Comparison of ENCODE assay signal across 27 cellular contexts in genomic region chr10:114560144-114560543, GRCh38.
"Had no signal": no experiment of that assay in that cellular context is flagged by ENCODE, and none has a peak within 500 bp of the region (broad histone marks: within the 10 kb centered on the region; RNA-seq: fewer than 3 reads in every experiment).

No MANE protein-coding gene starts in this region.

- H3K27ac ChIP-seq: adrenal gland, cardiac muscle cell, coronary artery had no signal

- H3K4me3 ChIP-seq: adrenal gland, body of pancreas, cardiac muscle cell, coronary artery, dorsolateral prefrontal cortex had no signal

- H3K9me3 ChIP-seq: adrenal gland had no signal

- DNase-seq: activated CD4-positive, alpha-beta memory T cell treated with anti-CD3 and anti-CD28 coated beads for 36 hours; activated CD4-positive, alpha-beta T cell treated with anti-CD3 and anti-CD28 coated beads for 36 hours; activated CD4-positive, alpha-beta T cell treated with anti-CD3 and anti-CD28 coated beads, Interleukin-2, amount 10 ng/mL, durations not matched to agents 24 days and 14 days; activated CD4-positive, CD25-positive, alpha-beta regulatory T cell; activated CD4-positive, CD25-positive, alpha-beta regulatory T cell treated with anti-CD3 and anti-CD28 coated beads, Interleukin-2, amount 50 U/mL, for 72 hours; activated CD8-positive, alpha-beta memory T cell treated with anti-CD3 and anti-CD28 coated beads, Interleukin-2, amount 10 ng/mL, durations not matched to agents 7 days and 5 days; activated CD8-positive, alpha-beta memory T cell treated with anti-CD3 and anti-CD28 coated beads, Interleukin-2, amount 50 U/mL, for 4 hours; activated CD8-positive, alpha-beta T cell treated with anti-CD3 and anti-CD28 coated beads, Interleukin-2, amount 10 ng/mL, durations not matched to agents 7 days and 5 days; activated effector memory CD4-positive, alpha-beta T cell treated with anti-CD3 and anti-CD28 coated beads, Interleukin-2, amount 50 U/mL, for 16 hours; activated naive CD4-positive, alpha-beta T cell treated with anti-CD3 and anti-CD28 coated beads for 36 hours; activated naive CD8-positive, alpha-beta T cell treated with anti-CD3 and anti-CD28 coated beads for 36 hours; activated naive CD8-positive, alpha-beta T cell treated with anti-CD3 and anti-CD28 coated beads, Interleukin-2, amount 50 U/mL, for 24 hours; activated T-cell treated with anti-CD3 and anti-CD28 coated beads, Interleukin-2, amount 50 U/mL, for 1 hour; activated T-cell treated with anti-CD3 and anti-CD28 coated beads, Interleukin-2, amount 50 U/mL, for 48 hours; adrenal gland; amygdala; aorta; body of pancreas; dorsolateral prefrontal cortex; effector memory CD4-positive, alpha-beta T cell; endodermal cell; foreskin fibroblast; T-helper 2 cell had no signal

- H3K27me3 ChIP-seq: adrenal gland, body of pancreas, cardiac muscle cell, dorsolateral prefrontal cortex had no signal

- H3K36me3 ChIP-seq: adrenal gland, cardiac muscle cell had no signal

- ATAC-seq: activated CD4-positive, alpha-beta T cell treated with anti-CD3 and anti-CD28 coated beads for 36 hours; activated CD8-positive, alpha-beta memory T cell treated with anti-CD3 and anti-CD28 coated beads, Interleukin-2, amount 10 ng/mL, durations not matched to agents 7 days and 5 days; activated CD8-positive, alpha-beta T cell treated with anti-CD3 and anti-CD28 coated beads, Interleukin-2, amount 10 ng/mL, durations not matched to agents 7 days and 5 days; activated naive CD8-positive, alpha-beta T cell treated with anti-CD3 and anti-CD28 coated beads, Interleukin-2, amount 50 U/mL, for 24 hours; body of pancreas; esophagus mucosa had no signal

- FAIRE-seq: frontal cortex had no signal
